Comparison of ENCODE assay signal across 23 cellular contexts in the genomic region with DNA sequence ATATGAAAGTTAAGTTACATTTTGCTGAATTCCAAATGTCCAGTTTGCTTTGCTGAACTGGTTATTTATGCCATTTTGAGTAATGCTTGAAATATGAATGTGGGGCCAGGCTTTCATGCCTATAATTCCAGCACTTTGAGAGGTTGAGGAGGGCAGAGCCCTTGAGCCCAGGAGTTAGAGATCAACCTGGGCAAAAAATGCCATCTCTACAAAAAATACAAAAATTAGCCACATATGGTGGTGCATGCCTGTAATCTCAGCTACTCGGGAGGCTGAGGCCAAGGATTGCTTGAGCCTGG.
"Had no signal": no experiment of that assay in that cellular context is flagged by ENCODE, and none has a peak within 500 bp of the region (broad histone marks: within the 10 kb centered on the region; RNA-seq: fewer than 3 reads in every experiment).

No MANE protein-coding gene starts in this region.

- H3K4me1 ChIP-seq: sigmoid colon, uterus had no signal

- H3K36me3 Mint-ChIP-seq: naive thymus-derived CD4-positive, alpha-beta T cell had no signal

- H3K27me3 Mint-ChIP-seq: stimulated activated naive CD8-positive, alpha-beta T cell treated with anti-CD3 and anti-CD28 coated beads, Interleukin-15, Interleukin-2, amounts not matched to agents 100 ng/mL and 50 ng/mL, for 24 hours had no signal

- H3K4me3 Mint-ChIP-seq: effector memory CD8-positive, alpha-beta T cell; naive thymus-derived CD4-positive, alpha-beta T cell; nephron progenitor cell; stimulated activated naive B cell treated with anti-CD40 and anti-IgM and Interleukin-4, amounts not matched to agents 10 μg/mL and 1 μg/mL and 100 μg/mL, for 72 hours; stimulated activated naive CD8-positive, alpha-beta T cell treated with anti-CD3 and anti-CD28 coated beads, Interleukin-15, Interleukin-2, amounts not matched to agents 100 ng/mL and 50 ng/mL, for 24 hours had no signal

- H3K4me1 Mint-ChIP-seq: stimulated activated naive B cell treated with anti-CD40 and anti-IgM and Interleukin-4, amounts not matched to agents 10 μg/mL and 1 μg/mL and 100 μg/mL, for 72 hours had no signal

- H3K9me3 ChIP-seq: esophagus squamous epithelium, lower lobe of right lung, ovary, psoas muscle, sigmoid colon, thoracic aorta, tibial nerve, upper lobe of right lung, uterus had no signal

- H3K27ac ChIP-seq: esophagus squamous epithelium, lower lobe of right lung, ovary, psoas muscle, sigmoid colon, skin epidermis, thoracic aorta, tibial nerve, upper lobe of right lung, uterus had no signal

- H3K4me3 ChIP-seq: esophagus squamous epithelium, lower lobe of right lung, ovary, psoas muscle, sigmoid colon, skin epidermis, tibial nerve, upper lobe of right lung, uterus had no signal

- H3K9me3 Mint-ChIP-seq: stimulated activated naive CD8-positive, alpha-beta T cell treated with anti-CD3 and anti-CD28 coated beads, Interleukin-15, Interleukin-2, amounts not matched to agents 100 ng/mL and 50 ng/mL, for 24 hours had no signal

- ATAC-seq: effector memory CD8-positive, alpha-beta T cell; left ventricle myocardium superior; lower lobe of right lung; naive thymus-derived CD4-positive, alpha-beta T cell; psoas muscle; stimulated activated naive B cell treated with anti-CD40 and anti-IgM and Interleukin-4, amounts not matched to agents 10 μg/mL and 1 μg/mL and 100 μg/mL, for 72 hours; upper lobe of right lung had no signal

- H3K27ac Mint-ChIP-seq: effector memory CD8-positive, alpha-beta T cell; naive thymus-derived CD4-positive, alpha-beta T cell; nephron progenitor cell; stimulated activated naive B cell treated with anti-CD40 and anti-IgM and Interleukin-4, amounts not matched to agents 10 μg/mL and 1 μg/mL and 100 μg/mL, for 72 hours; stimulated activated naive CD8-positive, alpha-beta T cell treated with anti-CD3 and anti-CD28 coated beads, Interleukin-15, Interleukin-2, amounts not matched to agents 100 ng/mL and 50 ng/mL, for 24 hours had no signal

- H3K36me3 ChIP-seq: esophagus squamous epithelium, lower lobe of right lung, ovary, sigmoid colon, thoracic aorta, tibial nerve, upper lobe of right lung, uterus had no signal

- H3K27me3 ChIP-seq: esophagus squamous epithelium, ovary, sigmoid colon, tibial nerve, upper lobe of right lung, uterus had no signal

- DNase-seq: cortex of kidney; effector memory CD8-positive, alpha-beta T cell; erythroblast; esophagus squamous epithelium; left ventricle myocardium superior; lower lobe of right lung; naive thymus-derived CD4-positive, alpha-beta T cell; nephron progenitor cell; nucleus accumbens; ovary; posterior cingulate gyrus; psoas muscle; right cardiac atrium; sigmoid colon; stimulated activated CD4-positive, alpha-beta T cell treated with anti-CD3 and anti-CD28 coated beads, Interleukin-15, amount 100 ng/mL, for 24 hours; stimulated activated CD4-positive, alpha-beta T cell treated with anti-CD3 and anti-CD28 coated beads, Interleukin-2, amount 100 ng/mL, for 48 hours; stimulated activated naive B cell treated with anti-CD40 and anti-IgM and Interleukin-4, amounts not matched to agents 10 μg/mL and 1 μg/mL and 100 μg/mL, for 72 hours; upper lobe of right lung; uterus had no signal
